Comparison of ENCODE assay signal across 18 cellular contexts in genomic region chr6:130412556-130413290, GRCh38. TPM values are rescaled to one million over a fixed set of nuclear protein-coding genes. Genes with fewer than 3 reads are reported as not detected.
DNase-seq lines count a peak whose midpoint lies in the region; ATAC-seq, FAIRE-seq and TF ChIP-seq lines count a peak whose summit lies in the region.
"Had no signal": no experiment of that assay in that cellular context is flagged by ENCODE, and none has a peak within 500 bp of the region (broad histone marks: within the 10 kb centered on the region; RNA-seq: fewer than 3 reads in every experiment).

No MANE protein-coding gene starts in this region.

- DNase-seq in AG09319 (ENCODE audit: extremely low read depth, low read depth) (peak; percentile 39), HuH-7 (ENCODE audit: low spot score) (peak; percentile 6), fibroblast of gingiva (ENCODE audit: low read depth) (peak; percentile 76), keratinocyte (ENCODE audit: low read depth, low spot score) (no peak), NCI-H774 (lab: John Stamatoyannopoulos, UW) (no peak), NCI-H2171 treated with DMSO at 0.1 percent for 48 hours (lab: John Stamatoyannopoulos, UW) (no peak), kidney tubule cell (ENCODE audit: low spot score) (no peak)
- DNase-seq: AML-193, DMS53, MM.1S, NCI-H1930, NCI-H2171, NCI-H510A, SHP77 treated with DMSO at 0.1 percent for 48 hours had no signal

- no peaks in the 10 kb centered on the region for H3K27me3 ChIP-seq in keratinocyte (ENCODE audit: control insufficient read depth, extremely low read depth, insufficient read depth, low read length)

- H3K4me3 ChIP-seq in keratinocyte (ENCODE audit: control insufficient read depth in 2 of 3, extremely low read depth in 1 of 3, insufficient read depth in 2 of 3, low read depth in 1 of 3, low read length in 3 of 3), result no peak overlapping the region

- peaks cover 2 to 4% of the 10 kb centered on the region in 2 experiments for H3K36me3 ChIP-seq in keratinocyte (ENCODE audit: control insufficient read depth in 2 of 2, extremely low read depth in 1 of 2, insufficient read depth in 2 of 2, low read length in 2 of 2)

- no peak overlapping the region for H3K9ac ChIP-seq in keratinocyte (ENCODE audit: control insufficient read depth, extremely low read depth, insufficient read depth, low read length)
- H3K9ac ChIP-seq: KMS-11 had no signal

- no peak for ATAC-seq in GM18867 (IDR thresholded peaks at IDR 0.05; ENCODE audit: unreplicated experiment)

- H3K4me2 ChIP-seq in keratinocyte (ENCODE audit: control insufficient read depth, extremely low read depth, insufficient read depth, low read depth, low read length), result no peak overlapping the region
- H3K4me2 ChIP-seq: KMS-11 had no signal

- no peaks in the 10 kb centered on the region for H3K9me1 ChIP-seq in keratinocyte (ENCODE audit: control insufficient read depth, extremely low read depth, insufficient read depth, low read length)

- no peak overlapping the region for H2AFZ ChIP-seq in keratinocyte (ENCODE audit: control insufficient read depth, low read length)

- no peak overlapping the region for H3K27ac ChIP-seq in keratinocyte (ENCODE audit: control insufficient read depth, insufficient read depth, low read length)
- H3K27ac ChIP-seq: KMS-11 had no signal

- dilution Hi-C loops in keratinocyte (cut with MboI; ENCODE audit: extremely low pct_ligation_motif_present, low sequenced_read_pairs), result no loop called here

- FAIRE-seq in keratinocyte (lab: Jason Lieb, UNC), result peak; percentile 36
- FAIRE-seq: GM12891, H54 had no signal

- H3K79me2 ChIP-seq in keratinocyte (ENCODE audit: control insufficient read depth, insufficient read depth, low read length), result peaks cover 84% of the 10 kb centered on the region

- TF ChIP-seq CTCF in AG09319 (IDR thresholded peaks at IDR 0.05; ENCODE audit: low read depth, low read length), result no peak
- no peak for TF ChIP-seq CTCF in keratinocyte (optimal IDR thresholded peaks at IDR 0.05 in 1 of 3, IDR thresholded peaks at IDR 0.05 in 1 of 3, conservative IDR thresholded peaks at IDR 0.05 in 1 of 3; ENCODE audit: extremely low read depth in 1 of 3, insufficient read depth in 2 of 3, low read length in 3 of 3)

- no peaks in the 10 kb centered on the region for H4K20me1 ChIP-seq in keratinocyte (ENCODE audit: control insufficient read depth, extremely low read depth, insufficient read depth, low read length)

- peaks cover 7% of the 10 kb centered on the region for H3K4me1 ChIP-seq in keratinocyte (ENCODE audit: control insufficient read depth, extremely low read depth, insufficient read depth, low read length)

- H3K9me3 ChIP-seq in keratinocyte (ENCODE audit: control insufficient read depth, low read depth, low read length), result no peaks in the 10 kb centered on the region

RNA-seq across cellular contexts. Expression of gene TMEM200A, which starts 46.9 kb away (rescaled TPM):
- polyA plus RNA-seq in keratinocyte, result 23.9 to 104 TPM (median 80.4 TPM) in 3 replicates
- 9.3 TPM for polyA plus RNA-seq in keratinocyte (2011; ENCODE audit: low read depth)
- polyA plus RNA-seq in keratinocyte (2011; cell fraction: cytosol; rRNA removed), result 25.4 and 42.1 TPM in 2 replicates
- polyA plus RNA-seq in keratinocyte (2011; cell fraction: nucleus; rRNA removed), result 49.6 and 62.1 TPM in 2 replicates
- 10.9 and 118 TPM in 2 replicates for polyA plus RNA-seq in keratinocyte (2012; ENCODE audit: low replicate concordance)
- polyA minus RNA-seq in keratinocyte, result 26.8 to 87.7 TPM (median 56.8 TPM) in 3 replicates
- polyA minus RNA-seq in keratinocyte (2011; cell fraction: cytosol; rRNA and poly(A)+ RNA removed), result 29.5 TPM
- 41.7 and 76.6 TPM in 2 replicates for polyA minus RNA-seq in keratinocyte (2011; cell fraction: nucleus; rRNA and poly(A)+ RNA removed)

Comparison
In these comparisons a context has a peak if more than half of its experiments do, and no peak if none do; other contexts are left out.
1. DNase-seq: peak in AG09319 (single experiment), HuH-7 (single experiment) and fibroblast of gingiva (single experiment); none in keratinocyte (single experiment), NCI-H774 (single experiment), NCI-H2171 treated with DMSO at 0.1 percent for 48 hours (single experiment) and kidney tubule cell (single experiment).